In genomic region chr11:68996376-68997123, GRCh38 we compare ENCODE assay signal across 18 cellular contexts. TPM values are rescaled to one million over a fixed set of nuclear protein-coding genes. Genes with fewer than 3 reads are reported as not detected.
"Had no signal": no experiment of that assay in that cellular context is flagged by ENCODE, and none has a peak within 500 bp of the region (broad histone marks: within the 10 kb centered on the region; RNA-seq: fewer than 3 reads in every experiment).

No MANE protein-coding gene starts in this region.

- H3K9me3 ChIP-seq: SJSA1, transverse colon had no signal

- H3K27ac Mint-ChIP-seq: activated CD8-positive, alpha-beta T cell treated with anti-CD3 and anti-CD28 coated beads, Interleukin-2, amount 10 ng/mL, durations not matched to agents 7 days and 5 days; activated naive CD4-positive, alpha-beta T cell treated with anti-CD3 and anti-CD28 coated beads for 36 hours; activated T-helper 1 cell treated with anti-CD3 and anti-CD28 coated beads, Interleukin-12 subunit alpha, Interleukin-12 subunit beta, Interleukin-2, Interleukin-4 antibody, amounts not matched to agents 30 ng/mL and 10 ng/mL and 1 ng/mL, durations not matched to agents 14 hours and 24 hours and 36 hours; dendritic cell treated with granulocyte-macrophage colony-stimulating factor and Interleukin-4, amounts not matched to agents 40 ng/mL and 50 ng/mL, for 4 days; memory B cell; nephron progenitor cell; stimulated activated effector memory CD8-positive, alpha-beta T cell treated with anti-CD3 and anti-CD28 coated beads, Interleukin-12 subunit alpha, Interleukin-12 subunit beta, amount 100 ng/mL, for 72 hours had no signal

- H3K9ac ChIP-seq: parathyroid adenoma had no signal

- DNase-seq: activated CD4-positive, alpha-beta T cell treated with anti-CD3 and anti-CD28 coated beads for 1 hour; activated CD8-positive, alpha-beta memory T cell treated with anti-CD3 and anti-CD28 coated beads, Interleukin-2, amount 50 U/mL, for 48 hours; activated CD8-positive, alpha-beta T cell treated with anti-CD3 and anti-CD28 coated beads, Interleukin-2, amount 10 ng/mL, durations not matched to agents 7 days and 5 days; activated naive CD4-positive, alpha-beta T cell treated with anti-CD3 and anti-CD28 coated beads for 36 hours; hypothalamus; nephron progenitor cell; retina; small intestine had no signal

- H3K4me3 Mint-ChIP-seq: activated CD8-positive, alpha-beta T cell treated with anti-CD3 and anti-CD28 coated beads, Interleukin-2, amount 10 ng/mL, durations not matched to agents 7 days and 5 days; activated naive CD4-positive, alpha-beta T cell treated with anti-CD3 and anti-CD28 coated beads for 36 hours; activated T-helper 1 cell treated with anti-CD3 and anti-CD28 coated beads, Interleukin-12 subunit alpha, Interleukin-12 subunit beta, Interleukin-2, Interleukin-4 antibody, amounts not matched to agents 30 ng/mL and 10 ng/mL and 1 ng/mL, durations not matched to agents 14 hours and 24 hours and 36 hours; dendritic cell treated with granulocyte-macrophage colony-stimulating factor and Interleukin-4, amounts not matched to agents 40 ng/mL and 50 ng/mL, for 4 days; memory B cell; nephron progenitor cell; stimulated activated effector memory CD8-positive, alpha-beta T cell treated with anti-CD3 and anti-CD28 coated beads, Interleukin-12 subunit alpha, Interleukin-12 subunit beta, amount 100 ng/mL, for 72 hours had no signal

- H3K9me3 Mint-ChIP-seq: activated naive CD4-positive, alpha-beta T cell treated with anti-CD3 and anti-CD28 coated beads for 36 hours; activated T-helper 1 cell treated with anti-CD3 and anti-CD28 coated beads, Interleukin-12 subunit alpha, Interleukin-12 subunit beta, Interleukin-2, Interleukin-4 antibody, amounts not matched to agents 30 ng/mL and 10 ng/mL and 1 ng/mL, durations not matched to agents 14 hours and 24 hours and 36 hours; dendritic cell treated with granulocyte-macrophage colony-stimulating factor and Interleukin-4, amounts not matched to agents 40 ng/mL and 50 ng/mL, for 4 days; memory B cell; nephron progenitor cell; stimulated activated effector memory CD8-positive, alpha-beta T cell treated with anti-CD3 and anti-CD28 coated beads, Interleukin-12 subunit alpha, Interleukin-12 subunit beta, amount 100 ng/mL, for 72 hours had no signal

- H2AFZ ChIP-seq: parathyroid adenoma had no signal

- H3K79me2 ChIP-seq: parathyroid adenoma had no signal

- H3K27ac ChIP-seq: cardiac muscle cell, parathyroid adenoma, SJSA1 had no signal

- H3K4me1 ChIP-seq: parathyroid adenoma had no signal

- H3K36me3 ChIP-seq: cardiac muscle cell, transverse colon had no signal

- H3K36me3 Mint-ChIP-seq: memory B cell had no signal

- H3K27me3 ChIP-seq: cardiac muscle cell, SJSA1 had no signal

- H3K4me3 ChIP-seq: cardiac muscle cell, SJSA1, transverse colon had no signal

- ATAC-seq: activated CD8-positive, alpha-beta T cell treated with anti-CD3 and anti-CD28 coated beads, Interleukin-2, amount 10 ng/mL, durations not matched to agents 7 days and 5 days; stimulated activated effector memory CD8-positive, alpha-beta T cell treated with anti-CD3 and anti-CD28 coated beads, Interleukin-12 subunit alpha, Interleukin-12 subunit beta, amount 100 ng/mL, for 72 hours had no signal

RNA-seq across cellular contexts. Expression of gene MRGPRD, which starts 15.8 kb away (rescaled TPM):
- total RNA-seq: activated CD8-positive, alpha-beta T cell treated with anti-CD3 and anti-CD28 coated beads, Interleukin-2, amount 10 ng/mL, durations not matched to agents 7 days and 5 days; activated naive CD4-positive, alpha-beta T cell treated with anti-CD3 and anti-CD28 coated beads for 36 hours; activated T-helper 1 cell treated with anti-CD3 and anti-CD28 coated beads, Interleukin-12 subunit alpha, Interleukin-12 subunit beta, Interleukin-2, Interleukin-4 antibody, amounts not matched to agents 30 ng/mL and 10 ng/mL and 1 ng/mL, durations not matched to agents 14 hours and 24 hours and 36 hours; cardiac muscle cell; glomerular endothelial cell; SJSA1; transverse colon had no signal
- polyA plus RNA-seq: cardiac muscle cell, esophagus had no signal

RNA-seq across cellular contexts. Expression of gene MRGPRF, which starts 16.5 kb away (rescaled TPM):
- total RNA-seq: activated CD8-positive, alpha-beta T cell treated with anti-CD3 and anti-CD28 coated beads, Interleukin-2, amount 10 ng/mL, durations not matched to agents 7 days and 5 days; activated naive CD4-positive, alpha-beta T cell treated with anti-CD3 and anti-CD28 coated beads for 36 hours; activated T-helper 1 cell treated with anti-CD3 and anti-CD28 coated beads, Interleukin-12 subunit alpha, Interleukin-12 subunit beta, Interleukin-2, Interleukin-4 antibody, amounts not matched to agents 30 ng/mL and 10 ng/mL and 1 ng/mL, durations not matched to agents 14 hours and 24 hours and 36 hours; glomerular endothelial cell had no signal
